Comparison of ENCODE assay signal across 12 cellular contexts in genomic region chr19:33219261-33219812, GRCh38. TPM values are rescaled to one million over a fixed set of nuclear protein-coding genes. Genes with fewer than 3 reads are reported as not detected.
A peak's percentile ranks its signal among the peaks of the same experiment; 100 is the strongest.
DNase-seq lines count a peak whose midpoint lies in the region; ATAC-seq, FAIRE-seq and TF ChIP-seq lines count a peak whose summit lies in the region.
"Had no signal": no experiment of that assay in that cellular context is flagged by ENCODE, and none has a peak within 500 bp of the region (broad histone marks: within the 10 kb centered on the region; RNA-seq: fewer than 3 reads in every experiment).

No MANE protein-coding gene starts in this region.

- H3K36me3 Mint-ChIP-seq in neural progenitor cell, result no peaks in the 10 kb centered on the region

- H3K9ac ChIP-seq in IMR-90 (ENCODE audit: low read depth, low read length) (no peak overlapping the region), GM12878 (ENCODE audit: control insufficient read depth, insufficient read depth, low read length) (no peak overlapping the region), neural progenitor cell (no peak overlapping the region)

- WGBS in IMR-90 (ENCODE audit: extremely low coverage in 2 of 2, insufficient read length in 1 of 2), 2 experiments, result 66% methylated on average over 7 of the region's 12 CpGs; no CpG with 5 or more reads in 1 of the 2 experiments
- WGBS in GM12878 (ENCODE audit: insufficient coverage, insufficient replicate concordance, low lambda C conversion rate, missing lambda C conversion rate), result 22% methylated on average over 12 of the region's 12 CpGs

- peak overlapping the region; percentile 93 for H3K27ac Mint-ChIP-seq in neural progenitor cell

- H4K91ac ChIP-seq in IMR-90 (ENCODE audit: insufficient read depth, low read depth, low read length), result no peak overlapping the region

- no peak overlapping the region for H3K18ac ChIP-seq in IMR-90 (ENCODE audit: low read depth, low read length)

- H3F3A ChIP-seq in neural progenitor cell (ENCODE audit: low read depth), result peaks cover 8% of the 10 kb centered on the region

- H2BK120ac ChIP-seq in IMR-90 (ENCODE audit: low read depth, low read length), result no peak overlapping the region

- H4K5ac ChIP-seq in IMR-90 (ENCODE audit: low read depth, low read length), result no peak overlapping the region

- H3K9me3 ChIP-seq in IMR-90 (ENCODE audit: control insufficient read depth, insufficient read depth, low read length), result no peaks in the 10 kb centered on the region; the same call in 1 of the 2 replicates
- no peaks in the 10 kb centered on the region for H3K9me3 ChIP-seq in GM12878 (replicated peaks; ENCODE audit: control insufficient read depth, insufficient read depth, low read length)
- H3K9me3 ChIP-seq in neural progenitor cell (ENCODE audit: low read depth), result no peaks in the 10 kb centered on the region

- no peak overlapping the region for H2AK5ac ChIP-seq in IMR-90 (ENCODE audit: low read depth, low read length)

- no peak overlapping the region for H4K8ac ChIP-seq in IMR-90 (ENCODE audit: low read depth in 2 of 2, low read length in 2 of 2)

- H3K9me1 ChIP-seq in IMR-90 (ENCODE audit: insufficient read depth, low read length), result no peaks in the 10 kb centered on the region

- H3K14ac ChIP-seq in IMR-90 (replicated peaks; ENCODE audit: low read depth, low read length), result no peak overlapping the region

- H3K79me2 ChIP-seq in GM12878 (ENCODE audit: control insufficient read depth, insufficient read depth, low read length) (no peaks in the 10 kb centered on the region), neural progenitor cell (ENCODE audit: low read depth) (no peaks in the 10 kb centered on the region)

- no peak for DNase-seq in GM06990 (ENCODE audit: extremely low read depth, insufficient read length)
- DNase-seq in IMR-90, result peak; percentile 39
- no peak for DNase-seq in GM12878 (ENCODE audit: low read depth, low spot score)
- DNase-seq in neural progenitor cell (ENCODE audit: low spot score), result peak; percentile 62
- no peak for DNase-seq in Kasumi-1 (lab: John Stamatoyannopoulos, UW)
- DNase-seq in NK-92 treated with Interleukin-12 subunit alpha and Interleukin-12 subunit beta, amount 100 ng/mL, for 24 hours (lab: John Stamatoyannopoulos, UW), result no peak
- DNase-seq in NCI-H524 treated with DMSO at 0.1 percent for 48 hours (lab: John Stamatoyannopoulos, UW), result no peak
- DNase-seq: NCI-H510A treated with DMSO at 0.1 percent for 48 hours, T-helper 1 cell had no signal

- H3K9me3 Mint-ChIP-seq in neural progenitor cell, result no peaks in the 10 kb centered on the region

- no peaks in the 10 kb centered on the region for H3K79me1 ChIP-seq in IMR-90 (ENCODE audit: low read depth in 1 of 2, low read length in 2 of 2)

- H3K4me3 ChIP-seq in GM06990 (replicated peaks; ENCODE audit: low read depth, low read length), result no peak overlapping the region
- no peak overlapping the region for H3K4me3 ChIP-seq in IMR-90 (ENCODE audit: insufficient read depth, low read depth, low read length)
- H3K4me3 ChIP-seq in GM12878, result no peak overlapping the region
- no peak overlapping the region for H3K4me3 ChIP-seq in neural progenitor cell
- H3K4me3 ChIP-seq: skin epidermis had no signal

- CTCF ChIA-PET in IMR-90 (lab: Yijun Ruan, JAX) (interaction anchor here (0.5 kb wide), 1 partner anchor 122 kb away, joined by 3 read pairs; no protein-coding TSS in a partner anchor), GM12878 (lab: Yijun Ruan, JAX) (no interaction called here)

- H3K56ac ChIP-seq in IMR-90 (ENCODE audit: extremely low read depth, insufficient read depth, low read length), result no peak overlapping the region

- H3K27ac ChIP-seq in IMR-90 (ENCODE audit: insufficient read depth, low read length) (no peak overlapping the region), GM12878 (ENCODE audit: control insufficient read depth, insufficient read depth) (no peak overlapping the region), neural progenitor cell (no peak overlapping the region)
- H3K27ac ChIP-seq: skin epidermis had no signal

- TF ChIP-seq RAD21 in IMR-90 (IDR thresholded peaks at IDR 0.05; ENCODE audit: low read length) (no peak), GM12878 (IDR thresholded peaks at IDR 0.05; ENCODE audit: insufficient read depth, low read depth, low read length) (peak; percentile 8; the same call in 1 of the 2 replicates)

- no peak overlapping the region for H2BK20ac ChIP-seq in IMR-90 (ENCODE audit: low read depth, low read length)

- ATAC-seq in IMR-90 (ENCODE audit: low read depth) (no peak; the same call in 1 of the 2 replicates), GM12878 (peak; percentile 59), GM19328 (IDR thresholded peaks at IDR 0.05; ENCODE audit: unreplicated experiment) (no peak)

- H2AK9ac ChIP-seq in IMR-90 (replicated peaks; ENCODE audit: low read depth, low read length, poor library complexity), result no peak overlapping the region

- no peak for FAIRE-seq in GM12878 (lab: Jason Lieb, UNC)

- SMC1A ChIA-PET in GM12878 (lab: Charles Lee; ENCODE audit: uncharacterized antibody, unreplicated experiment), result no interaction called here

- H2BK5ac ChIP-seq in IMR-90 (ENCODE audit: low read depth, low read length, poor library complexity, severe bottlenecking), result no peak overlapping the region

- no peak for TF ChIP-seq EP300 in GM12878 (IDR thresholded peaks at IDR 0.05; ENCODE audit: borderline replicate concordance in 1 of 2, control insufficient read depth in 1 of 2, low read depth in 2 of 2, low read length in 2 of 2)

- H3K27me3 Mint-ChIP-seq in neural progenitor cell (ENCODE audit: insufficient read depth, low read depth), result peaks cover 20% of the 10 kb centered on the region

- no peaks in the 10 kb centered on the region for H3K36me3 ChIP-seq in GM06990 (ENCODE audit: control insufficient read depth, insufficient read depth, low read length)
- no peaks in the 10 kb centered on the region for H3K36me3 ChIP-seq in IMR-90 (ENCODE audit: control insufficient read depth, insufficient read depth, low read length)
- H3K36me3 ChIP-seq in GM12878 (ENCODE audit: control insufficient read depth in 2 of 2, insufficient read depth in 2 of 2, low read length in 1 of 2), result no peaks in the 10 kb centered on the region
- no peaks in the 10 kb centered on the region for H3K36me3 ChIP-seq in neural progenitor cell

- H3K23ac ChIP-seq in IMR-90 (ENCODE audit: low read depth, low read length), result no peak overlapping the region

- peaks cover 13% of the 10 kb centered on the region for H3K4me1 Mint-ChIP-seq in neural progenitor cell

- POLR2A ChIA-PET in IMR-90 (lab: Charles Lee; ENCODE audit: unreplicated experiment) (no interaction called here), GM12878 (lab: Charles Lee) (no interaction called here)

- no peak overlapping the region for H3K4ac ChIP-seq in IMR-90 (ENCODE audit: low read depth, low read length)

- H3K27me3 ChIP-seq in GM06990 (replicated peaks; ENCODE audit: control insufficient read depth, insufficient read depth, low read length), result peaks cover 4% of the 10 kb centered on the region
- H3K27me3 ChIP-seq in IMR-90 (ENCODE audit: control insufficient read depth, insufficient read depth, low read length), result peaks cover 38% of the 10 kb centered on the region
- peaks cover 0 to 3% of the 10 kb centered on the region in 2 experiments; a peak in 3 of 4 replicates for H3K27me3 ChIP-seq in GM12878 (replicated peaks in 1 of 2; ENCODE audit: control insufficient read depth in 2 of 2, insufficient read depth in 2 of 2, low read length in 1 of 2)
- H3K27me3 ChIP-seq in neural progenitor cell, result peaks cover 19% of the 10 kb centered on the region

- intact Hi-C loops in IMR-90 (cut with micrococcal nuclease) (no loop called here), GM12878 (cut with micrococcal nuclease; ENCODE audit: unreplicated experiment) (no loop called here)

- in situ Hi-C loops in IMR-90 (cut with MboI; ENCODE audit: low sequenced_read_pairs) (no loop called here), GM12878 (cut with MboI) (no loop called here)

- RAD21 ChIA-PET in GM12878 (lab: Charles Lee; ENCODE audit: unreplicated experiment), result no interaction called here

- TF ChIP-seq CTCF in GM06990 (IDR thresholded peaks at IDR 0.05; ENCODE audit: insufficient read depth, low read length, poor library complexity, severe bottlenecking) (peak; percentile 49), IMR-90 (conservative IDR thresholded peaks at IDR 0.05; ENCODE audit: low read depth, low read length) (0 out of 2 replicates have a peak, but pooled peaks have one; percentile 17), GM12878 (IDR thresholded peaks at IDR 0.05 in 2 of 3, conservative IDR thresholded peaks at IDR 0.05 in 1 of 3; ENCODE audit: control insufficient read depth in 2 of 3, extremely low read depth in 1 of 3, insufficient read depth in 1 of 3, low read depth in 3 of 3, low read length in 3 of 3) (peak; percentile 18 to 28 (median 22); a peak in 3 of 6 replicates), neural progenitor cell (IDR thresholded peaks at IDR 0.05) (peak; percentile 49)

- BruUV-seq in IMR-90 (replicated peaks; lab: Mats Ljungman, UMichigan), result no TSS peak
- BruUV-seq in GM12878 (replicated peaks; lab: Mats Ljungman, UMichigan), result no TSS peak

- H3K4me1 ChIP-seq in IMR-90 (ENCODE audit: control insufficient read depth, insufficient read depth, low read length) (no peaks in the 10 kb centered on the region), GM12878 (ENCODE audit: control insufficient read depth, insufficient read depth, low read length) (no peaks in the 10 kb centered on the region), neural progenitor cell (peaks cover 11% of the 10 kb centered on the region)

- H4K20me1 ChIP-seq in IMR-90 (ENCODE audit: insufficient read depth, low read length) (no peaks in the 10 kb centered on the region; the same call in 1 of the 2 replicates), GM12878 (ENCODE audit: control insufficient read depth, insufficient read depth) (no peaks in the 10 kb centered on the region), neural progenitor cell (ENCODE audit: low read depth) (no peaks in the 10 kb centered on the region)

- dilution Hi-C loops in IMR-90 (cut with HindIII; ENCODE audit: low sequenced_read_pairs, unreplicated experiment), result no loop called here

- H2BK15ac ChIP-seq in IMR-90 (ENCODE audit: low read depth, low read length), result no peak overlapping the region

- TF ChIP-seq POLR2A in IMR-90 (IDR thresholded peaks at IDR 0.05; ENCODE audit: low read depth, low read length) (no peak), GM12878 (IDR thresholded peaks at IDR 0.05; ENCODE audit: low read depth, low read length) (no peak)

- H3K4me2 ChIP-seq in IMR-90 (ENCODE audit: low read depth, low read length) (no peak overlapping the region), GM12878 (ENCODE audit: control insufficient read depth, insufficient read depth) (no peak overlapping the region), neural progenitor cell (no peak overlapping the region)

- H3K4me3 Mint-ChIP-seq in neural progenitor cell, result no peak overlapping the region

- H2AFZ ChIP-seq in IMR-90 (replicated peaks; ENCODE audit: low read length, poor library complexity), result peak overlapping the region; percentile 33
- no peak overlapping the region for H2AFZ ChIP-seq in GM12878 (ENCODE audit: control insufficient read depth, low read depth, low read length)
- H2AFZ ChIP-seq in neural progenitor cell (replicated peaks), result no peak overlapping the region

RNA-seq across cellular contexts. Expression of gene SLC7A10, which starts 6.3 kb away (rescaled TPM):
- total RNA-seq in IMR-90 (2012; rRNA removed) (not detected in 2 replicates), GM12878 (2014; rRNA removed) (not detected in 2 replicates), GM12878 (2014; rRNA removed; fragmentation: Illumina TruSeq; extraction: Trizol) (not detected in 2 replicates), GM12878 (2021) (not detected in 2 replicates), neural progenitor cell (ENCODE audit: low replicate concordance) (0.79 and 0.81 TPM in 2 replicates)
- polyA plus RNA-seq in IMR-90 (2012; rRNA removed) (not detected in 2 replicates), GM12878 (2011; rRNA removed) (not detected in 2 replicates), GM12878 (2014; fragmentation: Illumina TruSeq; extraction: Trizol) (not detected in 2 replicates), GM12878 (2014; fragmentation: Nextera tagmentation; extraction: Ambion mirVana) (not detected), GM12878 (2014; rRNA removed) (not detected in 2 replicates), GM12878 (2016; fragmentation: Nextera tagmentation; extraction: Ambion mirVana) (not detected)
- not detected in 2 replicates for polyA plus RNA-seq in IMR-90 (2012; cell fraction: cytosol; rRNA removed)
- 0.11 TPM in 1 of 2 replicates, not detected in the other for polyA plus RNA-seq in IMR-90 (2012; cell fraction: nucleus; rRNA removed; ENCODE audit: low replicate concordance)
- not detected in 2 replicates for total RNA-seq in GM12878 (2013; cell fraction: nucleolus; rRNA removed)
- polyA plus RNA-seq in GM12878 (2011; ENCODE audit: low read depth), result not detected
- polyA plus RNA-seq in GM12878 (2011; cell fraction: cytosol; rRNA removed), result not detected in 2 replicates
- polyA plus RNA-seq in GM12878 (2011; cell fraction: nucleus; rRNA removed), result not detected in 2 replicates
- not detected in 2 replicates for polyA plus RNA-seq in GM12878 (2012)
- polyA minus RNA-seq in GM12878 (2011; rRNA and poly(A)+ RNA removed), result not detected in 2 replicates
- not detected in 2 replicates for polyA minus RNA-seq in GM12878 (2011; cell fraction: cytosol; rRNA and poly(A)+ RNA removed)
- polyA minus RNA-seq in GM12878 (2011; cell fraction: nucleus; rRNA and poly(A)+ RNA removed), result not detected in 2 replicates
- total RNA-seq: LHCN-M2 had no signal

RNA-seq across cellular contexts. Expression of gene LRP3, which starts 25.2 kb away (rescaled TPM):
- total RNA-seq in IMR-90 (2012; rRNA removed) (8.4 and 8.6 TPM in 2 replicates), GM12878 (2014; rRNA removed) (2.3 and 3.0 TPM in 2 replicates), GM12878 (2014; rRNA removed; fragmentation: Illumina TruSeq; extraction: Trizol) (0.55 and 0.81 TPM in 2 replicates), GM12878 (2021) (2.8 and 3.2 TPM in 2 replicates), neural progenitor cell (ENCODE audit: low replicate concordance) (7.5 and 40.0 TPM in 2 replicates)
- polyA plus RNA-seq in IMR-90 (2012; rRNA removed) (20.2 and 25.7 TPM in 2 replicates), GM12878 (2011; rRNA removed) (0.13 and 0.48 TPM in 2 replicates), GM12878 (2014; fragmentation: Illumina TruSeq; extraction: Trizol) (0.31 TPM in 1 of 2 replicates, not detected in the other), GM12878 (2014; fragmentation: Nextera tagmentation; extraction: Ambion mirVana) (not detected), GM12878 (2014; rRNA removed) (2.9 and 4.2 TPM in 2 replicates), GM12878 (2016; fragmentation: Nextera tagmentation; extraction: Ambion mirVana) (under 1 TPM; 0.12 to 0.26 TPM)
- 7.1 and 20.6 TPM in 2 replicates for polyA plus RNA-seq in IMR-90 (2012; cell fraction: cytosol; rRNA removed)
- 7.3 and 27.0 TPM in 2 replicates for polyA plus RNA-seq in IMR-90 (2012; cell fraction: nucleus; rRNA removed; ENCODE audit: low replicate concordance)
- 4.7 and 6.0 TPM in 2 replicates for total RNA-seq in GM12878 (2013; cell fraction: nucleolus; rRNA removed)
- polyA plus RNA-seq in GM12878 (2011; ENCODE audit: low read depth), result not detected
- 0.70 and 1.7 TPM in 2 replicates for polyA plus RNA-seq in GM12878 (2011; cell fraction: cytosol; rRNA removed)
- polyA plus RNA-seq in GM12878 (2011; cell fraction: nucleus; rRNA removed), result 4.4 and 6.1 TPM in 2 replicates
- 0.06 and 0.08 TPM in 2 replicates for polyA plus RNA-seq in GM12878 (2012)
- polyA minus RNA-seq in GM12878 (2011; rRNA and poly(A)+ RNA removed), result 0.37 and 0.77 TPM in 2 replicates
- 1.9 and 2.9 TPM in 2 replicates for polyA minus RNA-seq in GM12878 (2011; cell fraction: cytosol; rRNA and poly(A)+ RNA removed)
- 0.36 and 1.4 TPM in 2 replicates for polyA minus RNA-seq in GM12878 (2011; cell fraction: nucleus; rRNA and poly(A)+ RNA removed)

Comparison
In these comparisons a context has a peak if more than half of its experiments do, and no peak if none do; other contexts are left out.
1. DNase-seq: peak in IMR-90 (single experiment) and neural progenitor cell (single experiment); none in GM06990 (single experiment), GM12878 (single experiment), Kasumi-1 (0 of 2), NK-92 treated with Interleukin-12 subunit alpha and Interleukin-12 subunit beta, amount 100 ng/mL, for 24 hours (single experiment) and NCI-H524 treated with DMSO at 0.1 percent for 48 hours (single experiment).
2. Peak in every context shown above with its lines, with median percentiles within 50 percentile points of each other: CTCF ChIP-seq.